1 cellular context compared by ENCODE assay signal in the genomic region with DNA sequence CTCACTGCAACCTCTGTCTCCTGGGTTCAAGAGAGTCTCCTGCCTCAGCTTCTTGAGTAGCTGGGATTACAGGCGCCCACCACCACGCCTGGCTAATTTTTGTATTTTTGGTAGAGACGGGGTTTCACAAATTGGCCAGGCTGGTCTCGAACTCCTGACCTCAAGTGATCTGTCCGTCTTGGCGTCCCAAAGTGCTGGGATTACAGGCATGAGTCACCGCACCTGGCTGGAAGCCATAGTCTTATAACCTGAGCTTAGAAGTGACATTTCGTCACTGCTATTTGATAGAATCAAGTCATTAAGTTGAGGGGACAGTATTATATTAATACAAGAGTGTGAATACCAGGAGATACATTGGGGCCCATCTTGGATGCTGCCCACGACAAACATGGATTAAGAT.
TF ChIP-seq lines count a peak whose summit lies in the region.

No MANE protein-coding gene starts in this region.

TF ChIP-seq in HEK293, 187 proteins besides CTCF, POLR2A, EP300 and RAD21:
- TF ChIP-seq ZNF366 (tag by site-specific recombination; conservative IDR thresholded peaks at IDR 0.05) (0 out of 2 replicates have a peak, but pooled peaks have one; percentile 13), ZFP37 (tag by site-specific recombination; IDR thresholded peaks at IDR 0.05) (0 out of 2 replicates have a peak, but pooled peaks have one; percentile 16), ZNF629 (tag by site-specific recombination; IDR thresholded peaks at IDR 0.05) (peak; percentile 31; the same call in 1 of the 2 replicates), SP7 (tag by site-specific recombination; IDR thresholded peaks at IDR 0.05) (0 out of 2 replicates have a peak, but pooled peaks have one; percentile 16)
- TF ChIP-seq, protein P1, sequence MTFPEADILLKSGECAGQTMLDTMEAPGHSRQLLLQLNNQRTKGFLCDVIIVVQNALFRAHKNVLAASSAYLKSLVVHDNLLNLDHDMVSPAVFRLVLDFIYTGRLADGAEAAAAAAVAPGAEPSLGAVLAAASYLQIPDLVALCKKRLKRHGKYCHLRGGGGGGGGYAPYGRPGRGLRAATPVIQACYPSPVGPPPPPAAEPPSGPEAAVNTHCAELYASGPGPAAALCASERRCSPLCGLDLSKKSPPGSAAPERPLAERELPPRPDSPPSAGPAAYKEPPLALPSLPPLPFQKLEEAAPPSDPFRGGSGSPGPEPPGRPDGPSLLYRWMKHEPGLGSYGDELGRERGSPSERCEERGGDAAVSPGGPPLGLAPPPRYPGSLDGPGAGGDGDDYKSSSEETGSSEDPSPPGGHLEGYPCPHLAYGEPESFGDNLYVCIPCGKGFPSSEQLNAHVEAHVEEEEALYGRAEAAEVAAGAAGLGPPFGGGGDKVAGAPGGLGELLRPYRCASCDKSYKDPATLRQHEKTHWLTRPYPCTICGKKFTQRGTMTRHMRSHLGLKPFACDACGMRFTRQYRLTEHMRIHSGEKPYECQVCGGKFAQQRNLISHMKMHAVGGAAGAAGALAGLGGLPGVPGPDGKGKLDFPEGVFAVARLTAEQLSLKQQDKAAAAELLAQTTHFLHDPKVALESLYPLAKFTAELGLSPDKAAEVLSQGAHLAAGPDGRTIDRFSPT (tag by site-specific recombination; IDR thresholded peaks at IDR 0.05): peak; percentile 50
